1 cellular context compared by ENCODE assay signal in the genomic region with DNA sequence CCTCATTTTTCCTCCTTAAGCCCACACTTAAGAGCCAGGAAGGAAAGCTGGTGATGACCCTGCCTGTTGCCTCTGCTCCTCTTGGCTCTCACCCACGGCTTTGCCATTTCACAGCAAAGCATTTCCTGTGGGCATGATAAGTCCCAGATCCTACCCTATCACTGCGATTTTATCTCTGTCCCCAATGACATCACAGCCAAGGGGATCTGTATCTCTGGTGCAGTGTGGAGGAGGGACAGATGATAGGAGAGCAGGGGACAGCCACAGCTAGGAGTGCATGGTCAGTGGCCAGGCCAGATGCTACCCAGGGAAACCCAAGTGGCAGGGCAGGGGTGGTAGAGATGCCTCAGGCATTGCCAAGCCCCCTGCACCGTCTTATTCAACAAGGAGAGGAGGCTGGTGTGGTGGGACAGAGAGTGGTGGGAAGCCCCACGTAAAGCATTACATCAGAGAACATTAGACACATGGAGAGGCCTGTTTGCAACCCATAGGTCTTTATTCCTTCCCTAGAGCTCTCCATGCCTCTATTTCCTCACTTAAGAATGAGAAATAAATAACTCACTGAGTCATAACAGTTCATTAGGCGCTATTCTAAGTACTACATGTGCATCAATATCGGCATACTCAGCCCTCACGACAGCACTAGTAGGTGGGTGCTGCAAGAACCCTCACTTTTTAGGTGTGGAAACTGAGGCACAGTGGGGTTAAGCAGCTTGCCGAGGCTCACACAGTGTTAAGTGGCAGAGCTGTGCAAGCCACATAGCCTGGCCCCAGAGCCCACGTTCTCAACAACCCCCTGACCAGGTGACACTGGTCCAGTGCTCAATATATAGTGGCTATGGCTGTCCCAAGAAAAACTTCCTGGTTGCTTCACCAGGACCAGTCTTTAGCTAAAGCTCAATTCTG.
TF ChIP-seq lines count a peak whose summit lies in the region.

No MANE protein-coding gene starts in this region.

TF ChIP-seq in SK-N-SH, 30 proteins besides CTCF, POLR2A, EP300 and RAD21 (continued from another document):
- TF ChIP-seq CHD2 (IDR thresholded peaks at IDR 0.05; ENCODE audit: low read length, partially characterized antibody): peak; percentile 96
- TF ChIP-seq TAF1 (IDR thresholded peaks at IDR 0.05; ENCODE audit: borderline replicate concordance, low read depth, low read length): no peak
- TF ChIP-seq POLR2AphosphoS5 (IDR thresholded peaks at IDR 0.05; ENCODE audit: low read depth, low read length): peak; percentile 68; the same call in 1 of the 2 replicates
- TF ChIP-seq ELF1 (IDR thresholded peaks at IDR 0.05): no peak
- TF ChIP-seq SMC3 (IDR thresholded peaks at IDR 0.05; ENCODE audit: low read depth, low read length): peak; percentile 28; the same call in 1 of the 2 replicates
- peak; percentile 83 for TF ChIP-seq NFIC (IDR thresholded peaks at IDR 0.05; ENCODE audit: borderline replicate concordance)
- TF ChIP-seq NRF1 (IDR thresholded peaks at IDR 0.05; ENCODE audit: low read depth, low read length): no peak
- no peak for TF ChIP-seq YY1 (IDR thresholded peaks at IDR 0.05; ENCODE audit: low read depth)
- peak; percentile 26; the same call in 1 of the 2 replicates for TF ChIP-seq FOSL2 (IDR thresholded peaks at IDR 0.05; ENCODE audit: borderline replicate concordance, low read depth)
- peak; percentile 98 for TF ChIP-seq RCOR1 (IDR thresholded peaks at IDR 0.05; ENCODE audit: low read length)
- peak; percentile 65; the same call in 1 of the 2 replicates for TF ChIP-seq RFX5 (IDR thresholded peaks at IDR 0.05; ENCODE audit: low read length)
- TF ChIP-seq TEAD4 (IDR thresholded peaks at IDR 0.05; ENCODE audit: borderline replicate concordance, insufficient read depth): 0 out of 2 replicates have a peak, but pooled peaks have one; percentile 45
- TF ChIP-seq, protein P1, sequence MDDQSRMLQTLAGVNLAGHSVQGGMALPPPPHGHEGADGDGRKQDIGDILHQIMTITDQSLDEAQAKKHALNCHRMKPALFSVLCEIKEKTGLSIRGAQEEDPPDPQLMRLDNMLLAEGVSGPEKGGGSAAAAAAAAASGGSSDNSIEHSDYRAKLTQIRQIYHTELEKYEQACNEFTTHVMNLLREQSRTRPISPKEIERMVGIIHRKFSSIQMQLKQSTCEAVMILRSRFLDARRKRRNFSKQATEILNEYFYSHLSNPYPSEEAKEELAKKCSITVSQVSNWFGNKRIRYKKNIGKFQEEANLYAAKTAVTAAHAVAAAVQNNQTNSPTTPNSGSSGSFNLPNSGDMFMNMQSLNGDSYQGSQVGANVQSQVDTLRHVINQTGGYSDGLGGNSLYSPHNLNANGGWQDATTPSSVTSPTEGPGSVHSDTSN (IDR thresholded peaks at IDR 0.05): peak; percentile 81
- peak; percentile 91 for TF ChIP-seq MXI1 (IDR thresholded peaks at IDR 0.05; ENCODE audit: low read depth, low read length)
- TF ChIP-seq, protein P2, sequence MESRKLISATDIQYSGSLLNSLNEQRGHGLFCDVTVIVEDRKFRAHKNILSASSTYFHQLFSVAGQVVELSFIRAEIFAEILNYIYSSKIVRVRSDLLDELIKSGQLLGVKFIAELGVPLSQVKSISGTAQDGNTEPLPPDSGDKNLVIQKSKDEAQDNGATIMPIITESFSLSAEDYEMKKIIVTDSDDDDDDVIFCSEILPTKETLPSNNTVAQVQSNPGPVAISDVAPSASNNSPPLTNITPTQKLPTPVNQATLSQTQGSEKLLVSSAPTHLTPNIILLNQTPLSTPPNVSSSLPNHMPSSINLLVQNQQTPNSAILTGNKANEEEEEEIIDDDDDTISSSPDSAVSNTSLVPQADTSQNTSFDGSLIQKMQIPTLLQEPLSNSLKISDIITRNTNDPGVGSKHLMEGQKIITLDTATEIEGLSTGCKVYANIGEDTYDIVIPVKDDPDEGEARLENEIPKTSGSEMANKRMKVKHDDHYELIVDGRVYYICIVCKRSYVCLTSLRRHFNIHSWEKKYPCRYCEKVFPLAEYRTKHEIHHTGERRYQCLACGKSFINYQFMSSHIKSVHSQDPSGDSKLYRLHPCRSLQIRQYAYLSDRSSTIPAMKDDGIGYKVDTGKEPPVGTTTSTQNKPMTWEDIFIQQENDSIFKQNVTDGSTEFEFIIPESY (IDR thresholded peaks at IDR 0.05; ENCODE audit: borderline replicate concordance, low read depth): no peak
- no peak for TF ChIP-seq GABPA (IDR thresholded peaks at IDR 0.05; ENCODE audit: low read depth)
- peak; percentile 97 for TF ChIP-seq FOXJ3 (CRISPR knock-in tag; IDR thresholded peaks at IDR 0.05)
- peak; percentile 100 for TF ChIP-seq GATA2 (CRISPR knock-in tag; IDR thresholded peaks at IDR 0.05)
- TF ChIP-seq, protein P3, sequence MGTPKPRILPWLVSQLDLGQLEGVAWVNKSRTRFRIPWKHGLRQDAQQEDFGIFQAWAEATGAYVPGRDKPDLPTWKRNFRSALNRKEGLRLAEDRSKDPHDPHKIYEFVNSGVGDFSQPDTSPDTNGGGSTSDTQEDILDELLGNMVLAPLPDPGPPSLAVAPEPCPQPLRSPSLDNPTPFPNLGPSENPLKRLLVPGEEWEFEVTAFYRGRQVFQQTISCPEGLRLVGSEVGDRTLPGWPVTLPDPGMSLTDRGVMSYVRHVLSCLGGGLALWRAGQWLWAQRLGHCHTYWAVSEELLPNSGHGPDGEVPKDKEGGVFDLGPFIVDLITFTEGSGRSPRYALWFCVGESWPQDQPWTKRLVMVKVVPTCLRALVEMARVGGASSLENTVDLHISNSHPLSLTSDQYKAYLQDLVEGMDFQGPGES (IDR thresholded peaks at IDR 0.05; ENCODE audit: low read depth, low read length): no peak
- TF ChIP-seq, protein P4, sequence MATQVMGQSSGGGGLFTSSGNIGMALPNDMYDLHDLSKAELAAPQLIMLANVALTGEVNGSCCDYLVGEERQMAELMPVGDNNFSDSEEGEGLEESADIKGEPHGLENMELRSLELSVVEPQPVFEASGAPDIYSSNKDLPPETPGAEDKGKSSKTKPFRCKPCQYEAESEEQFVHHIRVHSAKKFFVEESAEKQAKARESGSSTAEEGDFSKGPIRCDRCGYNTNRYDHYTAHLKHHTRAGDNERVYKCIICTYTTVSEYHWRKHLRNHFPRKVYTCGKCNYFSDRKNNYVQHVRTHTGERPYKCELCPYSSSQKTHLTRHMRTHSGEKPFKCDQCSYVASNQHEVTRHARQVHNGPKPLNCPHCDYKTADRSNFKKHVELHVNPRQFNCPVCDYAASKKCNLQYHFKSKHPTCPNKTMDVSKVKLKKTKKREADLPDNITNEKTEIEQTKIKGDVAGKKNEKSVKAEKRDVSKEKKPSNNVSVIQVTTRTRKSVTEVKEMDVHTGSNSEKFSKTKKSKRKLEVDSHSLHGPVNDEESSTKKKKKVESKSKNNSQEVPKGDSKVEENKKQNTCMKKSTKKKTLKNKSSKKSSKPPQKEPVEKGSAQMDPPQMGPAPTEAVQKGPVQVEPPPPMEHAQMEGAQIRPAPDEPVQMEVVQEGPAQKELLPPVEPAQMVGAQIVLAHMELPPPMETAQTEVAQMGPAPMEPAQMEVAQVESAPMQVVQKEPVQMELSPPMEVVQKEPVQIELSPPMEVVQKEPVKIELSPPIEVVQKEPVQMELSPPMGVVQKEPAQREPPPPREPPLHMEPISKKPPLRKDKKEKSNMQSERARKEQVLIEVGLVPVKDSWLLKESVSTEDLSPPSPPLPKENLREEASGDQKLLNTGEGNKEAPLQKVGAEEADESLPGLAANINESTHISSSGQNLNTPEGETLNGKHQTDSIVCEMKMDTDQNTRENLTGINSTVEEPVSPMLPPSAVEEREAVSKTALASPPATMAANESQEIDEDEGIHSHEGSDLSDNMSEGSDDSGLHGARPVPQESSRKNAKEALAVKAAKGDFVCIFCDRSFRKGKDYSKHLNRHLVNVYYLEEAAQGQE (IDR thresholded peaks at IDR 0.05; ENCODE audit: low read depth, low read length): no peak
- TF ChIP-seq TCF12 (IDR thresholded peaks at IDR 0.05): peak; percentile 94
- TF ChIP-seq RXRA (IDR thresholded peaks at IDR 0.05; ENCODE audit: borderline replicate concordance, low read depth): peak; percentile 36; the same call in 1 of the 2 replicates
- TF ChIP-seq SIN3A (IDR thresholded peaks at IDR 0.05; ENCODE audit: borderline replicate concordance, low read depth, low read length): 0 out of 2 replicates have a peak, but pooled peaks have one; percentile 27
- TF ChIP-seq, protein P5, sequence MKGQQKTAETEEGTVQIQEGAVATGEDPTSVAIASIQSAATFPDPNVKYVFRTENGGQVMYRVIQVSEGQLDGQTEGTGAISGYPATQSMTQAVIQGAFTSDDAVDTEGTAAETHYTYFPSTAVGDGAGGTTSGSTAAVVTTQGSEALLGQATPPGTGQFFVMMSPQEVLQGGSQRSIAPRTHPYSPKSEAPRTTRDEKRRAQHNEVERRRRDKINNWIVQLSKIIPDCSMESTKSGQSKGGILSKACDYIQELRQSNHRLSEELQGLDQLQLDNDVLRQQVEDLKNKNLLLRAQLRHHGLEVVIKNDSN (IDR thresholded peaks at IDR 0.05; ENCODE audit: borderline replicate concordance, low read depth): no peak
- TF ChIP-seq MEF2A (IDR thresholded peaks at IDR 0.05; ENCODE audit: borderline replicate concordance, low read depth): no peak
- TF ChIP-seq, protein P6, sequence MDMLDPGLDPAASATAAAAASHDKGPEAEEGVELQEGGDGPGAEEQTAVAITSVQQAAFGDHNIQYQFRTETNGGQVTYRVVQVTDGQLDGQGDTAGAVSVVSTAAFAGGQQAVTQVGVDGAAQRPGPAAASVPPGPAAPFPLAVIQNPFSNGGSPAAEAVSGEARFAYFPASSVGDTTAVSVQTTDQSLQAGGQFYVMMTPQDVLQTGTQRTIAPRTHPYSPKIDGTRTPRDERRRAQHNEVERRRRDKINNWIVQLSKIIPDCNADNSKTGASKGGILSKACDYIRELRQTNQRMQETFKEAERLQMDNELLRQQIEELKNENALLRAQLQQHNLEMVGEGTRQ (IDR thresholded peaks at IDR 0.05; ENCODE audit: borderline replicate concordance, low read depth, low read length): no peak
